In genomic region chr16:72664480-72665408, GRCh38 we compare ENCODE assay signal across 8 cellular contexts.
DNase-seq lines count a peak whose midpoint lies in the region; ATAC-seq and TF ChIP-seq lines count a peak whose summit lies in the region.

No MANE protein-coding gene starts in this region.

- no peak overlapping the region for H4K5ac ChIP-seq in mesendoderm (ENCODE audit: low read length)

- no peak overlapping the region for H3K4ac ChIP-seq in mesendoderm (ENCODE audit: low read depth, low read length)

- no peak overlapping the region for H2BK15ac ChIP-seq in mesendoderm (replicated peaks; ENCODE audit: low read depth)

- H3K23ac ChIP-seq in mesendoderm (ENCODE audit: low read length) = no peak overlapping the region

- peak; percentile 99 for ATAC-seq in GM21367 (IDR thresholded peaks at IDR 0.05; ENCODE audit: unreplicated experiment)

- H3K79me1 ChIP-seq in mesendoderm (ENCODE audit: low read length) = peaks cover 6% of the 10 kb centered on the region

- no peak overlapping the region for H2AK5ac ChIP-seq in mesendoderm (ENCODE audit: low read length)

- DNase-seq in Caco-2 = peak; percentile 97 to 99
- peak; percentile 96 for DNase-seq in HT1080 (ENCODE audit: low read depth)
- DNase-seq in NOMO-1 (lab: John Stamatoyannopoulos, UW; ENCODE audit: unreplicated experiment in 2 of 2) = peak; percentile 96 to 98
- DNase-seq in activated CD8-positive, alpha-beta memory T cell treated with anti-CD3 and anti-CD28 coated beads for 48 hours (ENCODE audit: low read depth in 2 of 3, low spot score in 2 of 3) = peak; percentile 62 to 87 (median 76)
- DNase-seq in mesendoderm = peak; percentile 99
- peak; percentile 86 for DNase-seq in stimulated activated CD8-positive, alpha-beta memory T cell treated with anti-CD3 and anti-CD28 coated beads, Interleukin-12 subunit alpha, Interleukin-12 subunit beta, amount 100 ng/mL, for 4 hours (ENCODE audit: low read depth)

- H2BK5ac ChIP-seq in mesendoderm (ENCODE audit: low read length) = no peak overlapping the region

- H3K27me3 ChIP-seq in Caco-2 (replicated peaks; ENCODE audit: control insufficient read depth, insufficient read depth, low read length) = no peaks in the 10 kb centered on the region
- no peaks in the 10 kb centered on the region for H3K27me3 ChIP-seq in endocrine pancreas (ENCODE audit: control insufficient read depth, insufficient read depth, low read length)
- no peaks in the 10 kb centered on the region for H3K27me3 ChIP-seq in mesendoderm (ENCODE audit: insufficient read depth, low read length, poor library complexity)

- H3K79me2 ChIP-seq in mesendoderm (ENCODE audit: control insufficient read depth, insufficient read depth, low read length) = peaks cover 2% of the 10 kb centered on the region

- no peaks in the 10 kb centered on the region for H3K9me3 Mint-ChIP-seq in Caco-2 (ENCODE audit: unreplicated experiment)

- H3K4me1 ChIP-seq in Caco-2 (no peaks in the 10 kb centered on the region), endocrine pancreas (ENCODE audit: control insufficient read depth, insufficient read depth, low read length) (peaks cover 4% of the 10 kb centered on the region), mesendoderm (ENCODE audit: control insufficient read depth, low read depth, low read length) (no peaks in the 10 kb centered on the region)

- no CpG with 5 or more reads among the region's 61 CpGs for WGBS in mesendoderm (ENCODE audit: extremely low coverage, insufficient coverage, low lambda C conversion rate)

- H3K4me1 Mint-ChIP-seq in Caco-2 (ENCODE audit: low read depth, unreplicated experiment) = no peaks in the 10 kb centered on the region

- peak overlapping the region; percentile 89 for H3K4me3 Mint-ChIP-seq in Caco-2 (ENCODE audit: unreplicated experiment)

- H2BK120ac ChIP-seq in mesendoderm (ENCODE audit: low read depth, low read length) = no peak overlapping the region

- POLR2A ChIA-PET in Caco-2 (lab: Charles Lee) = no interaction called here

- BruUV-seq in Caco-2 (replicated peaks; lab: Mats Ljungman, UMichigan) = TSS peak; percentile 48

- CTCF ChIA-PET in Caco-2 (lab: Charles Lee) = interaction anchor here (0.7 to 1.4 kb wide), 2 partner anchors 168 to 186 kb away, joined by 3 to 5 read pairs; no protein-coding TSS in a partner anchor

- H3K9ac ChIP-seq in endocrine pancreas (ENCODE audit: control insufficient read depth, insufficient read depth, low read length) (peak overlapping the region; percentile 51), mesendoderm (ENCODE audit: low read length) (peak overlapping the region; percentile 93)

- H3K9me3 ChIP-seq in Caco-2 (no peaks in the 10 kb centered on the region), endocrine pancreas (ENCODE audit: control insufficient read depth, low read length) (no peaks in the 10 kb centered on the region)

- peak overlapping the region; percentile 35 for H3K27ac ChIP-seq in mesendoderm (ENCODE audit: low read depth, low read length)

- H3K4me2 ChIP-seq in mesendoderm (ENCODE audit: low read length) = peak overlapping the region; percentile 90

- H3K36me3 ChIP-seq in Caco-2 (ENCODE audit: control insufficient read depth, insufficient read depth, low read length) (no peaks in the 10 kb centered on the region), endocrine pancreas (ENCODE audit: control insufficient read depth, insufficient read depth, low read length) (no peaks in the 10 kb centered on the region), mesendoderm (ENCODE audit: control insufficient read depth, insufficient read depth, low read length) (no peaks in the 10 kb centered on the region)

- H3K36me3 Mint-ChIP-seq in Caco-2 (ENCODE audit: insufficient read depth, unreplicated experiment) = no peaks in the 10 kb centered on the region

- H3K4me3 ChIP-seq in Caco-2 (ENCODE audit: low read depth, low read length) = peak overlapping the region; percentile 88
- peak overlapping the region; percentile 91 for H3K4me3 ChIP-seq in endocrine pancreas (ENCODE audit: control insufficient read depth, insufficient read depth, low read length)
- H3K4me3 ChIP-seq in mesendoderm (ENCODE audit: low read length) = peak overlapping the region; percentile 95

- intact Hi-C loops in Caco-2 (cut with micrococcal nuclease; ENCODE audit: unreplicated experiment) = loop anchor here (2.0 to 10.0 kb wide), 2 partner anchors 100 to 162 kb away; no protein-coding TSS in a partner anchor

- no peak overlapping the region for H4K8ac ChIP-seq in mesendoderm (ENCODE audit: low read depth, low read length)

- H3K56ac ChIP-seq in mesendoderm (ENCODE audit: low read length) = peak overlapping the region; percentile 95

- no peaks in the 10 kb centered on the region for H3K27me3 Mint-ChIP-seq in Caco-2 (ENCODE audit: insufficient read depth, unreplicated experiment)

- H3K27ac Mint-ChIP-seq in Caco-2 (ENCODE audit: unreplicated experiment) = peak overlapping the region; percentile 96

- peak overlapping the region; percentile 75 for H3K18ac ChIP-seq in mesendoderm (ENCODE audit: low read length)

- peak in 1 of 2 experiments; percentile 1 for TF ChIP-seq CTCF in Caco-2 (IDR thresholded peaks at IDR 0.05; ENCODE audit: insufficient read depth in 1 of 2, low read depth in 1 of 2, low read length in 1 of 2, severe bottlenecking in 1 of 2, unreplicated experiment in 1 of 2)

Comparison
In these comparisons a context has a peak if more than half of its experiments do, and no peak if none do; other contexts are left out.
1. Peak in every context shown above with its lines: DNase-seq, ATAC-seq, H3K4me3 ChIP-seq and H3K27ac ChIP-seq.